Comparison of ENCODE assay signal across 18 cellular contexts in the genomic region with DNA sequence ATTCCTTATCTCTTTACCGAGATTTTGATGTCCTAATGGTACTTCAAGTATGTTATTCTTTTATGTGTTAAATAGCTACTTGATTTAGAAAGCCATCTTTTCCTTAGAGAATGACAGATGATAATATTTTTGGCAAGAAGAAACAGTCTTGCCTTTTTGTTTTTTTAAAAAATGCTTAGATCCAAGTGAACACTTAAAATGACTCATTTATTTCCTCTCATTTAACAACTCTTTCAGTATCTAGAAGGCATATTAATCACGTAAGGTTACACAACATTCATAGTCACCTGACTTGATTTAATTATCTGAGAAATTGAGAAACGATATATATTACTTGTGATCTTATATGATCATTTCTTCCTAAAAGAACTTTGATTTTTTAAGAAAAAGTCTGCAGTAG. TPM values are rescaled to one million over a fixed set of nuclear protein-coding genes. Genes with fewer than 3 reads are reported as not detected.
DNase-seq lines count a peak whose midpoint lies in the region; ATAC-seq lines count a peak whose summit lies in the region.
"Had no signal": no experiment of that assay in that cellular context is flagged by ENCODE, and none has a peak within 500 bp of the region (broad histone marks: within the 10 kb centered on the region; RNA-seq: fewer than 3 reads in every experiment).

No MANE protein-coding gene starts in this region.

- H3K27me3 ChIP-seq in right cardiac atrium (ENCODE audit: control insufficient read depth, insufficient read depth) = no peaks in the 10 kb centered on the region
- H3K27me3 ChIP-seq: Peyer's patch had no signal

- 29% methylated on average over 3 of the region's 3 CpGs for WGBS in right cardiac atrium

- no peak overlapping the region for H3K27ac ChIP-seq in right cardiac atrium (ENCODE audit: low read length)
- H3K27ac ChIP-seq: coronary artery, Peyer's patch had no signal

- no peak for DNase-seq in right cardiac atrium
- DNase-seq in Right ventricle myocardium inferior (ENCODE audit: missing footprints) = no peak
- peak; percentile 75 for DNase-seq in amniotic epithelial cell (ENCODE audit: low read depth)
- peak; percentile 14 for DNase-seq in fibroblast of the conjunctiva (ENCODE audit: low read depth)
- peak; percentile 53 for DNase-seq in stromal cell of bone marrow (ENCODE audit: low read depth)
- DNase-seq in UCSD-AML1 (lab: John Stamatoyannopoulos, UW; ENCODE audit: unreplicated experiment) = no peak
- no peak for DNase-seq in superior temporal gyrus (ENCODE audit: extremely low spot score)
- no peak for DNase-seq in cortex of kidney (lab: John Stamatoyannopoulos, UW)
- DNase-seq: activated CD4-positive, alpha-beta T cell treated with anti-CD3 and anti-CD28 coated beads for 48 hours; activated naive CD8-positive, alpha-beta T cell treated with anti-CD3 and anti-CD28 coated beads for 36 hours; activated T-cell treated with anti-CD3 and anti-CD28 coated beads, Interleukin-2, amount 50 U/mL, for 1 hour; KBM-7; NCI-H1694 treated with DMSO at 0.1 percent for 48 hours; NCI-H510A; occipital lobe; Peyer's patch had no signal

- ATAC-seq in right cardiac atrium (peak; percentile 21 to 48), Right ventricle myocardium inferior (no peak)
- ATAC-seq: HCT116 had no signal

- no peak overlapping the region for H3K4me3 ChIP-seq in right cardiac atrium (ENCODE audit: low read length)
- H3K4me3 ChIP-seq: coronary artery, Peyer's patch had no signal

- H3K9me3 ChIP-seq in right cardiac atrium (ENCODE audit: control insufficient read depth, low read length) = no peaks in the 10 kb centered on the region
- H3K9me3 ChIP-seq: Peyer's patch had no signal

- H3K4me1 ChIP-seq in right cardiac atrium (ENCODE audit: control insufficient read depth, insufficient read depth, low read length) = no peaks in the 10 kb centered on the region
- H3K4me1 ChIP-seq: Peyer's patch had no signal

- intact Hi-C loops in right cardiac atrium (cut with DNase I) = no loop called here
- intact Hi-C loops in Right ventricle myocardium inferior (cut with DNase I) = no loop called here

RNA-seq across cellular contexts. Expression of gene SUCO, which starts 52.4 kb away (rescaled TPM):
- total RNA-seq in right cardiac atrium = 10 to 100 TPM; 31.4 to 36.1 (median 32.0) TPM
- 10.3 TPM for polyA plus RNA-seq in right cardiac atrium
- 17.9 TPM for total RNA-seq in Right ventricle myocardium inferior

Comparison
In these comparisons a context has a peak if more than half of its experiments do, and no peak if none do; other contexts are left out.
1. DNase-seq: peak in amniotic epithelial cell (single experiment), fibroblast of the conjunctiva (single experiment) and stromal cell of bone marrow (single experiment); none in right cardiac atrium (0 of 3), Right ventricle myocardium inferior (single experiment), UCSD-AML1 (single experiment), superior temporal gyrus (single experiment) and cortex of kidney (single experiment).